Comparison of ENCODE assay signal across 29 cellular contexts in the genomic region with DNA sequence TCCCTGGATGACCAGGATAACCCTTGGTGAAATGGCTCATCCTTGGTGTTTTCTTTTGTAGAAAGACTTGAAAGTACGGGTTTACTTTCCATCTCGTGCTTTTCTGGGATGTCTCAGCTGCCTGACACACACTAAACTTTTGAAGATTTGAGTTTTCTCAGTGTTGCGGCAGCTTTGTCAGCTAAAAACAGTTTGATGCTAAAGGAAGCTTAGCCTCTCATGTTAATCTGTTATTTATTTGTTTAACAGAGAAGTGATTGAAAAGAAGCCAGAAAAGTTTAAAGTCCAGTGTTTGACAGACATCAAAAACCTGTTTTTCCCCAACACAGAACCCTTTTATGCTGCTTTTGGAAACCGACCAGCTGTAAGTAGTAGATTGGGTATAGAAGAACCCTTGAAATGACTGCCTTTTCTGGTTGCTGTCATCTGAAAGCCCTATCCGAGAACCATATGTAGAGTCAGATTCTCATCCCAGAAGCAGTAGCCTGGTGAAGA.
"Had no signal": no experiment of that assay in that cellular context is flagged by ENCODE, and none has a peak within 500 bp of the region (broad histone marks: within the 10 kb centered on the region; RNA-seq: fewer than 3 reads in every experiment).

No MANE protein-coding gene starts in this region.

- H3K27ac Mint-ChIP-seq: activated CD4-positive, alpha-beta T cell treated with anti-CD3 and anti-CD28 coated beads, Interleukin-2, amount 10 ng/mL, durations not matched to agents 24 days and 14 days; activated CD8-positive, alpha-beta T cell treated with anti-CD3 and anti-CD28 coated beads for 36 hours; activated naive CD4-positive, alpha-beta T cell treated with anti-CD3 and anti-CD28 coated beads for 36 hours; activated naive CD8-positive, alpha-beta T cell; activated naive CD8-positive, alpha-beta T cell treated with anti-CD3 and anti-CD28 coated beads, Interleukin-2, amount 50 U/mL, for 24 hours; activated T-cell treated with anti-CD3 and anti-CD28 coated beads, Interleukin-2, amount 50 U/mL, for 24 hours; activated T-helper 2 cell treated with anti-CD3 and anti-CD28 coated beads, Interferon-gamma antibody, Interleukin-2, Interleukin-4, amounts not matched to agents 10 μg/mL and 5 μg/mL and 100 μg/mL, durations not matched to agents 14 hours and 24 hours and 36 hours had no signal

- ATAC-seq: activated CD8-positive, alpha-beta T cell treated with anti-CD3 and anti-CD28 coated beads for 36 hours; activated naive CD8-positive, alpha-beta T cell treated with anti-CD3 and anti-CD28 coated beads, Interleukin-2, amount 50 U/mL, for 24 hours; PC-3 had no signal

- H3K4me3 ChIP-seq: Peyer's patch, SJCRH30, SK-N-MC had no signal

- H3K27me3 Mint-ChIP-seq: activated CD4-positive, alpha-beta T cell treated with anti-CD3 and anti-CD28 coated beads, Interleukin-2, amount 10 ng/mL, durations not matched to agents 24 days and 14 days; activated CD8-positive, alpha-beta T cell treated with anti-CD3 and anti-CD28 coated beads for 36 hours; activated naive CD8-positive, alpha-beta T cell; activated naive CD8-positive, alpha-beta T cell treated with anti-CD3 and anti-CD28 coated beads, Interleukin-2, amount 50 U/mL, for 24 hours; activated T-cell treated with anti-CD3 and anti-CD28 coated beads, Interleukin-2, amount 50 U/mL, for 24 hours had no signal

- H3K4me3 Mint-ChIP-seq: activated CD4-positive, alpha-beta T cell treated with anti-CD3 and anti-CD28 coated beads, Interleukin-2, amount 10 ng/mL, durations not matched to agents 24 days and 14 days; activated CD8-positive, alpha-beta T cell treated with anti-CD3 and anti-CD28 coated beads for 36 hours; activated naive CD4-positive, alpha-beta T cell treated with anti-CD3 and anti-CD28 coated beads for 36 hours; activated naive CD8-positive, alpha-beta T cell; activated naive CD8-positive, alpha-beta T cell treated with anti-CD3 and anti-CD28 coated beads, Interleukin-2, amount 50 U/mL, for 24 hours; activated T-cell treated with anti-CD3 and anti-CD28 coated beads, Interleukin-2, amount 50 U/mL, for 24 hours had no signal

- H3K27ac ChIP-seq: brain microvascular endothelial cell, Peyer's patch, RWPE1, SJCRH30, SK-N-MC, WERI-Rb-1 had no signal

- H3K9me3 ChIP-seq: Peyer's patch, SJCRH30 had no signal

- H3K4me1 ChIP-seq: Peyer's patch, SJCRH30 had no signal

- H3K4me1 Mint-ChIP-seq: activated naive CD8-positive, alpha-beta T cell treated with anti-CD3 and anti-CD28 coated beads, Interleukin-2, amount 50 U/mL, for 24 hours had no signal

- H3K9me3 Mint-ChIP-seq: activated CD4-positive, alpha-beta T cell treated with anti-CD3 and anti-CD28 coated beads, Interleukin-2, amount 10 ng/mL, durations not matched to agents 24 days and 14 days; activated CD8-positive, alpha-beta T cell treated with anti-CD3 and anti-CD28 coated beads for 36 hours; activated naive CD8-positive, alpha-beta T cell treated with anti-CD3 and anti-CD28 coated beads, Interleukin-2, amount 50 U/mL, for 24 hours; activated T-cell treated with anti-CD3 and anti-CD28 coated beads, Interleukin-2, amount 50 U/mL, for 24 hours; activated T-helper 2 cell treated with anti-CD3 and anti-CD28 coated beads, Interferon-gamma antibody, Interleukin-2, Interleukin-4, amounts not matched to agents 10 μg/mL and 5 μg/mL and 100 μg/mL, durations not matched to agents 14 hours and 24 hours and 36 hours had no signal

- H3K27me3 ChIP-seq: brain microvascular endothelial cell, Peyer's patch, SJCRH30 had no signal

- DNase-seq: activated CD4-positive, alpha-beta T cell treated with anti-CD3 and anti-CD28 coated beads, Interleukin-2, amount 10 ng/mL, durations not matched to agents 24 days and 14 days; activated CD4-positive, alpha-beta T cell treated with anti-CD3 and anti-CD28 coated beads, Interleukin-2, amount 50 U/mL, for 4 hours; activated CD8-positive, alpha-beta T cell treated with anti-CD3 and anti-CD28 coated beads for 36 hours; activated gamma-delta T cell; activated naive CD4-positive, alpha-beta T cell treated with anti-CD3 and anti-CD28 coated beads for 36 hours; activated naive CD8-positive, alpha-beta T cell treated with anti-CD3 and anti-CD28 coated beads, Interleukin-2, amount 50 U/mL, for 24 hours; activated T-cell treated with anti-CD3 and anti-CD28 coated beads, Interleukin-2, amount 50 U/mL, for 24 hours; anterior cingulate cortex; brain microvascular endothelial cell; central memory CD4-positive, alpha-beta T cell; MM.1S; MV-4-11; NCI-H1092; NCI-H1436 treated with DMSO at 0.1 percent for 48 hours; NCI-H1694 treated with DMSO at 0.1 percent for 48 hours; NCI-H2029; NCI-H345; NCI-H524 treated with DMSO at 0.1 percent for 48 hours; NK-92 treated with Interleukin-12 subunit alpha and Interleukin-12 subunit beta, amount 100 ng/mL, for 24 hours; PC-3; Peyer's patch; Right ventricle myocardium superior; SJCRH30; T1000; WERI-Rb-1 had no signal
